Comparison of ENCODE assay signal across 1 cellular context in the genomic region with DNA sequence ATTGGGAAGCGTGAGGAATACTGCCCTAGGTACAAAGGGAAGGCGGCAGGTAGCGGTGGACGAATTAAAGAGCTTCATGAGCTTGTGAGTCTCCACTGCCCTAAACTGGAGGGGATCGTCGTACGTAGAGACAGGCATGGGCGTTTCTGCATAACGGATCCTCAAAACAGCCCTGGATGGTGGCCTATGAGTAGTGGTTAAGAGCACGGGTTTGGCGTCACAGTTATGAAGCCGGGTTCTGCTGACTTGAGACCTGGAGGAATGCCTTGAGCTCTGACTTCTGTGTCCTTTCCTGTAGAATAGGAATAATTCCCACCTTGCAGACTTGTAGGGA.
A peak's percentile ranks its signal among the peaks of the same experiment; 100 is the strongest.
TF ChIP-seq lines count a peak whose summit lies in the region.

No MANE protein-coding gene starts in this region.

TF ChIP-seq in H1, 55 proteins besides CTCF, POLR2A, EP300 and RAD21:
- no peak for TF ChIP-seq PHF8 (conservative IDR thresholded peaks at IDR 0.05; ENCODE audit: low read depth, low read length)
- TF ChIP-seq HDAC2 (IDR thresholded peaks at IDR 0.05; ENCODE audit: borderline replicate concordance in 1 of 2, low read depth in 2 of 2, low read length in 2 of 2) = 0 out of 4 replicates have a peak, but pooled peaks of 1 of the 2 experiments have one; percentile 16
- TF ChIP-seq NANOG (IDR thresholded peaks at IDR 0.05; ENCODE audit: insufficient read depth, low read depth, low read length, poor library complexity, severe bottlenecking) = no peak
- TF ChIP-seq CEBPB (IDR thresholded peaks at IDR 0.05; ENCODE audit: low read depth, low read length) = no peak
- TF ChIP-seq KDM4A (IDR thresholded peaks at IDR 0.05; ENCODE audit: low read depth, low read length, severe bottlenecking) = peak; percentile 25
- peak; percentile 54 for TF ChIP-seq SAP30 (IDR thresholded peaks at IDR 0.05; ENCODE audit: insufficient read depth, insufficient replicate concordance, low read length)
